In genomic region chr2:3377612-3378432, GRCh38 we compare ENCODE assay signal across 8 cellular contexts. TPM values are rescaled to one million over a fixed set of nuclear protein-coding genes. Genes with fewer than 3 reads are reported as not detected.
A peak's percentile ranks its signal among the peaks of the same experiment; 100 is the strongest.
DNase-seq lines count a peak whose midpoint lies in the region; TF ChIP-seq lines count a peak whose summit lies in the region.

Gene EIPR1 (minus strand): TSS chr2:3377818. CDS start chr2:3377689, 129 bp downstream.

- H3K9me3 ChIP-seq in ES-I3 (ENCODE audit: control insufficient read depth, insufficient read depth, low read length) (no peaks in the 10 kb centered on the region), HAP-1 (no peaks in the 10 kb centered on the region), MM.1S (replicated peaks; ENCODE audit: insufficient read depth, low read length) (no peaks in the 10 kb centered on the region), neural cell (ENCODE audit: low read length) (no peaks in the 10 kb centered on the region), stomach (peaks cover 0 to 7% (median 0%) of the 10 kb centered on the region in 4 donors)

- no peaks in the 10 kb centered on the region for H3K36me3 ChIP-seq in ES-I3 (ENCODE audit: insufficient read depth, low read length)
- H3K36me3 ChIP-seq in HAP-1 (replicated peaks), result peaks cover 6% of the 10 kb centered on the region; the same call in 1 of the 2 replicates
- no peaks in the 10 kb centered on the region for H3K36me3 ChIP-seq in MM.1S (replicated peaks; ENCODE audit: insufficient read depth, low read length)
- no peaks in the 10 kb centered on the region for H3K36me3 ChIP-seq in neural cell (ENCODE audit: insufficient read depth, low read length)
- peaks cover 0 to 8% (median 6%) of the 10 kb centered on the region in 4 donors for H3K36me3 ChIP-seq in stomach

- in situ Hi-C loops in HAP-1 (cut with MboI; ENCODE audit: low sequenced_read_pairs), result no loop called here

- H3K27me3 ChIP-seq in HAP-1 (ENCODE audit: low read depth) (no peaks in the 10 kb centered on the region), MM.1S (replicated peaks; ENCODE audit: insufficient read depth, low read length) (no peaks in the 10 kb centered on the region), neural cell (ENCODE audit: insufficient read depth, low read depth, low read length) (no peaks in the 10 kb centered on the region), stomach (no peaks in the 10 kb centered on the region)

- H3K27ac ChIP-seq in MM.1S (ENCODE audit: low read length), result peak within 1 kb of the TSS; percentile 57
- H3K27ac ChIP-seq in neural cell (ENCODE audit: low read length), result peak within 1 kb of the TSS; percentile 91
- H3K27ac ChIP-seq in stomach, result peak within 1 kb of the TSS; percentile 86 to 93 (median 90)

- TF ChIP-seq EP300 in neural cell (conservative IDR thresholded peaks at IDR 0.05; ENCODE audit: poor library complexity, severe bottlenecking) (peak; percentile 64), stomach (IDR thresholded peaks at IDR 0.05) (no peak)

- H3K9ac ChIP-seq in ES-I3 (ENCODE audit: low read depth, low read length) (peak within 1 kb of the TSS; percentile 75), MM.1S (ENCODE audit: low read length) (peak within 1 kb of the TSS; percentile 67), neural cell (ENCODE audit: low read length) (peak within 1 kb of the TSS; percentile 84)

- H3F3A ChIP-seq in MM.1S (ENCODE audit: insufficient read depth, low read length) (no peaks in the 10 kb centered on the region), neural cell (ENCODE audit: insufficient read depth, low read length, poor library complexity, severe bottlenecking) (no peaks in the 10 kb centered on the region)

- peak within 1 kb of the TSS; percentile 49; the same call in 1 of the 2 replicates for H3K4me2 ChIP-seq in MM.1S (ENCODE audit: low read depth, low read length)
- H3K4me2 ChIP-seq in neural cell (ENCODE audit: low read length), result peak within 1 kb of the TSS; percentile 89

- 1 to 5% (median 2%) methylated on average over 31 to 57 of the region's 57 CpGs for WGBS in stomach, 5 donors

- peak; percentile 60 for TF ChIP-seq RAD21 in neural cell (conservative IDR thresholded peaks at IDR 0.05)

- DNase-seq in HAP-1 (ENCODE audit: low spot score in 2 of 2), result peak; percentile 97
- peak; percentile 94 for DNase-seq in MM.1S
- DNase-seq in SIG-M5 (lab: John Stamatoyannopoulos, UW), result peak; percentile 95
- peak; percentile 96 for DNase-seq in activated gamma-delta T cell (lab: John Stamatoyannopoulos, UW)
- peak; percentile 92 for DNase-seq in fibroblast of the conjunctiva (ENCODE audit: low read depth)
- peak; percentile 99 for DNase-seq in stomach

- H3K9me2 ChIP-seq in MM.1S (replicated peaks; ENCODE audit: insufficient read depth, low read length) (no peaks in the 10 kb centered on the region), neural cell (ENCODE audit: insufficient read depth, low read length) (no peaks in the 10 kb centered on the region)

- H3K4me3 ChIP-seq in HAP-1, result peak within 1 kb of the TSS; percentile 76
- H3K4me3 ChIP-seq in MM.1S (ENCODE audit: low read length), result peak within 1 kb of the TSS; percentile 76
- H3K4me3 ChIP-seq in neural cell (ENCODE audit: low read length), result peak within 1 kb of the TSS; percentile 81
- H3K4me3 ChIP-seq in stomach, result peak within 1 kb of the TSS; percentile 77 to 94 (median 83)

- intact Hi-C loops in stomach (cut with DNase I; ENCODE audit: low total_unique reads), result no loop called here

- peak within 1 kb of the TSS; percentile 80 for H2AFZ ChIP-seq in MM.1S (ENCODE audit: low read length)
- peak within 1 kb of the TSS; percentile 89 for H2AFZ ChIP-seq in neural cell (ENCODE audit: low read depth, low read length)

- H3K79me2 ChIP-seq in MM.1S (ENCODE audit: low read length) (peaks cover 33% of the 10 kb centered on the region), neural cell (replicated peaks; ENCODE audit: insufficient read depth, low read length) (peaks cover 29% of the 10 kb centered on the region)

- TF ChIP-seq CTCF in MM.1S (IDR thresholded peaks at IDR 0.05; ENCODE audit: low read length), result no peak
- TF ChIP-seq CTCF in neural cell (IDR thresholded peaks at IDR 0.05; ENCODE audit: poor library complexity, severe bottlenecking), result peak; percentile 37
- peak in 1 of 7 experiments; percentile 19 for TF ChIP-seq CTCF in stomach (IDR thresholded peaks at IDR 0.05)

- H3K4me1 ChIP-seq in ES-I3 (ENCODE audit: insufficient read depth, low read length) (0 out of 2 replicates have a peak, but pooled peaks cover 8% of the 10 kb centered on the region), HAP-1 (peaks cover 20% of the 10 kb centered on the region), MM.1S (ENCODE audit: low read length) (peaks cover 13% of the 10 kb centered on the region; the same call in 1 of the 2 replicates), stomach (peaks cover 21 to 45% (median 42%) of the 10 kb centered on the region in 4 donors)

- no peaks in the 10 kb centered on the region for H4K20me1 ChIP-seq in MM.1S (ENCODE audit: insufficient read depth, low read length)
- no peaks in the 10 kb centered on the region for H4K20me1 ChIP-seq in neural cell (ENCODE audit: insufficient read depth)

- TF ChIP-seq POLR2A in stomach (IDR thresholded peaks at IDR 0.05), result peak in 1 of 4 donors; percentile 43

TF ChIP-seq in neural cell, 6 proteins besides CTCF, POLR2A, EP300 and RAD21:
- TF ChIP-seq MXI1 (conservative IDR thresholded peaks at IDR 0.05; ENCODE audit: poor library complexity, severe bottlenecking) (peak; percentile 87), EZH2 (IDR thresholded peaks at IDR 0.05; ENCODE audit: borderline replicate concordance, insufficient read depth, low read length, poor library complexity, severe bottlenecking) (no peak), TAF1 (IDR thresholded peaks at IDR 0.05; ENCODE audit: low read depth) (peak; percentile 73), POLR2AphosphoS5 (IDR thresholded peaks at IDR 0.05) (peak; percentile 92), REST (IDR thresholded peaks at IDR 0.05; ENCODE audit: borderline replicate concordance) (peak; percentile 70), SMC3 (conservative IDR thresholded peaks at IDR 0.05; ENCODE audit: poor library complexity) (peak; percentile 67)

RNA-seq across cellular contexts. Expression of gene EIPR1, which starts in this region (rescaled TPM):
- polyA plus RNA-seq in neural cell (138 and 147 TPM in 2 replicates), stomach (10 to 100 TPM in 2 of 3 donors, 1 to 10 TPM in 1; 10.0 to 15.1 (median 10.4) TPM)
- polyA minus RNA-seq in neural cell, result 58.9 and 65.2 TPM in 2 replicates
- 10 to 100 TPM in 4 of 5 donors, 1 to 10 TPM in 1; 1.2 to 39.4 (median 17.1) TPM for total RNA-seq in stomach

Comparison
In these comparisons a context has a peak if more than half of its experiments do, and no peak if none do; other contexts are left out.
1. Peak in every context shown above with its lines: DNase-seq, H3K4me3 ChIP-seq and H3K27ac ChIP-seq.